8 cellular contexts compared by ENCODE assay signal in genomic region chr6:37433657-37434271, GRCh38. TPM values are rescaled to one million over a fixed set of nuclear protein-coding genes. Genes with fewer than 3 reads are reported as not detected.
DNase-seq lines count a peak whose midpoint lies in the region; ATAC-seq and TF ChIP-seq lines count a peak whose summit lies in the region.

No MANE protein-coding gene starts in this region.

- H3K27ac ChIP-seq in left ventricle myocardium inferior (replicated peaks) = peak overlapping the region; percentile 98

- DNase-seq in DMS53 (lab: John Stamatoyannopoulos, UW) (peak; percentile 59), DMS53 treated with DMSO at 0.1 percent for 48 hours (lab: John Stamatoyannopoulos, UW; ENCODE audit: unreplicated experiment) (no peak), NOMO-1 treated with DMSO at 0.1 percent for 48 hours (lab: John Stamatoyannopoulos, UW; ENCODE audit: unreplicated experiment) (peak; percentile 38), left ventricle myocardium inferior (peak; percentile 16), kidney glomerular epithelial cell (lab: John Stamatoyannopoulos, UW) (no peak)
- peak; percentile 10 for DNase-seq in activated gamma-delta T cell treated with anti-CD3 and anti-CD28 coated beads, Interleukin-2, amount 50 U/mL, for 16 hours (ENCODE audit: low read depth)

- H3K27me3 ChIP-seq in left ventricle myocardium inferior (ENCODE audit: low read depth) (no peaks in the 10 kb centered on the region), skeletal muscle satellite cell (ENCODE audit: control insufficient read depth, insufficient read depth, low read length) (no peaks in the 10 kb centered on the region)

- intact Hi-C loops in left ventricle myocardium inferior (cut with micrococcal nuclease) = no loop called here

- H3K36me3 ChIP-seq in left ventricle myocardium inferior (peaks cover 32% of the 10 kb centered on the region), skeletal muscle satellite cell (ENCODE audit: insufficient read depth, low read length) (peaks cover 11% of the 10 kb centered on the region)

- ATAC-seq in HG02763 (IDR thresholded peaks at IDR 0.05; ENCODE audit: unreplicated experiment) = peak; percentile 18

- H3K4me3 ChIP-seq in left ventricle myocardium inferior (peak overlapping the region; percentile 100), skeletal muscle satellite cell (ENCODE audit: low read length) (peak overlapping the region; percentile 91)

- peaks cover 46% of the 10 kb centered on the region for H3K4me1 ChIP-seq in left ventricle myocardium inferior
- H3K4me1 ChIP-seq in skeletal muscle satellite cell (ENCODE audit: control insufficient read depth, insufficient read depth, low read length) = peaks cover 20% of the 10 kb centered on the region

- no peaks in the 10 kb centered on the region for H3K9me3 ChIP-seq in left ventricle myocardium inferior (replicated peaks)
- no peaks in the 10 kb centered on the region for H3K9me3 ChIP-seq in skeletal muscle satellite cell (replicated peaks; ENCODE audit: low read length)

- H3K9ac ChIP-seq in skeletal muscle satellite cell (ENCODE audit: low read depth, low read length) = peak overlapping the region; percentile 91

- peak overlapping the region; percentile 96 for H3K4me2 ChIP-seq in skeletal muscle satellite cell (ENCODE audit: low read length)

- no peak for TF ChIP-seq CTCF in left ventricle myocardium inferior (IDR thresholded peaks at IDR 0.05; ENCODE audit: borderline replicate concordance)

RNA-seq across cellular contexts. Expression of gene CMTR1, which starts 0.7 kb away (rescaled TPM):
- 34.4 TPM for total RNA-seq in left ventricle myocardium inferior
- total RNA-seq in skeletal muscle satellite cell (2012; rRNA removed) = 27.1 and 30.9 TPM in 2 replicates

Comparison
In these comparisons a context has a peak if more than half of its experiments do, and no peak if none do; other contexts are left out.
1. DNase-seq: peak in DMS53 (single experiment), NOMO-1 treated with DMSO at 0.1 percent for 48 hours (single experiment), activated gamma-delta T cell treated with anti-CD3 and anti-CD28 coated beads, Interleukin-2, amount 50 U/mL, for 16 hours (single experiment) and left ventricle myocardium inferior (single experiment); none in DMS53 treated with DMSO at 0.1 percent for 48 hours (single experiment) and kidney glomerular epithelial cell (single experiment).